ENCODE assay signal across 16 cellular contexts in the genomic region with DNA sequence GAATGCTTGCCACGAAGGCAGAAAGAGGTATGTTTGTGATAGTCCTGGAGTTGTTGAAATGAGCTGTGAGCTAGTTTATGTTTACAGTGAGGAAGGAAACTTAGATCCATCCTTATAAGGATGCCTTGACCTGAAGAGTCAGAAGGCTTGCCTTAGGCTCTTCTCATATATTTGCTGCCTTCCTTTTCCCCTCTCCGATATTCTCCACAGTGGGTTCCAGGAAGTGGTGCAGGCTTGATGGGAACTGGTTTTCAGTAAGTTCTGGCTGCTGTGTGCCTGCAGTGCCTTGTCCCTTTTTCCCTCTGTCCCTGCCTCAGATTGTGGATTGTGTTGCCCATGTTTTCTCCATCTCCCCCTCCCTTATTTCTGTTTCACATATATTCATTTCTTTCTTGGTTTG.
"Had no signal": no experiment of that assay in that cellular context is flagged by ENCODE, and none has a peak within 500 bp of the region (broad histone marks: within the 10 kb centered on the region; RNA-seq: fewer than 3 reads in every experiment).

No MANE protein-coding gene starts in this region.

- H3K4me3 ChIP-seq: body of pancreas, gastrocnemius medialis, heart left ventricle, spleen had no signal

- H3K36me3 ChIP-seq: gastrocnemius medialis, heart left ventricle, spleen had no signal

- H3K27ac ChIP-seq: body of pancreas, gastrocnemius medialis, heart left ventricle, spleen had no signal

- H3K4me1 ChIP-seq: body of pancreas, spleen had no signal

- DNase-seq: activated CD4-positive, alpha-beta T cell treated with anti-CD3 and anti-CD28 coated beads, Interleukin-2, amount 10 ng/mL, durations not matched to agents 7 days and 5 days; activated CD8-positive, alpha-beta T cell treated with anti-CD3 and anti-CD28 coated beads, Interleukin-2, amount 10 ng/mL, durations not matched to agents 7 days and 5 days; activated naive CD4-positive, alpha-beta T cell treated with Interleukin-2 at 50 U/mL for 16 hours; activated naive CD8-positive, alpha-beta T cell treated with anti-CD3 and anti-CD28 coated beads, Interleukin-2, amount 10 ng/mL, durations not matched to agents 7 days and 5 days; activated T-cell treated with anti-CD3 and anti-CD28 coated beads, Interleukin-2, amount 50 U/mL, for 24 hours; amygdala; body of pancreas; gastrocnemius medialis; heart left ventricle; immature natural killer cell; natural killer cell; retina; spleen; stimulated activated naive CD4-positive, alpha-beta T cell; T1000 had no signal

- H3K9me3 ChIP-seq: body of pancreas, gastrocnemius medialis, heart left ventricle, spleen had no signal

- H3K27me3 ChIP-seq: body of pancreas, gastrocnemius medialis, heart left ventricle, spleen had no signal

- ATAC-seq: activated CD4-positive, CD25-positive, alpha-beta regulatory T cell treated with anti-CD3 and anti-CD28 coated beads, Interleukin-2, amount 50 U/mL, for 24 hours; activated CD8-positive, alpha-beta T cell treated with anti-CD3 and anti-CD28 coated beads, Interleukin-2, amount 10 ng/mL, durations not matched to agents 7 days and 5 days; body of pancreas; gastrocnemius medialis; heart left ventricle; natural killer cell had no signal
